ENCODE assay signal across 2 cellular contexts in genomic region chr10:34152434-34152833, GRCh38.
TF ChIP-seq lines count a peak whose summit lies in the region.

No MANE protein-coding gene starts in this region.

TF ChIP-seq in SK-N-SH, 30 proteins besides CTCF, POLR2A, EP300 and RAD21 (continued from another document):
- no peak for TF ChIP-seq FOXJ3 (CRISPR knock-in tag; IDR thresholded peaks at IDR 0.05)
- no peak for TF ChIP-seq GATA2 (CRISPR knock-in tag; IDR thresholded peaks at IDR 0.05)

TF ChIP-seq in SK-N-SH treated with all-trans-retinoic acid at 6 μM for 48 hours, 23 proteins besides CTCF, POLR2A, EP300 and RAD21 (continued from another document):
- TF ChIP-seq PATZ1 (CRISPR knock-in tag; IDR thresholded peaks at IDR 0.05; ENCODE audit: borderline replicate concordance) (no peak), TSHZ2 (CRISPR knock-in tag; IDR thresholded peaks at IDR 0.05) (no peak), POU6F1 (CRISPR knock-in tag; IDR thresholded peaks at IDR 0.05; ENCODE audit: borderline replicate concordance, low read depth) (no peak), ZFP30 (CRISPR knock-in tag; IDR thresholded peaks at IDR 0.05) (no peak), CSRNP3 (CRISPR knock-in tag; IDR thresholded peaks at IDR 0.05) (no peak), TCF4 (CRISPR knock-in tag; IDR thresholded peaks at IDR 0.05; ENCODE audit: borderline replicate concordance) (no peak), ESRRG (CRISPR knock-in tag; IDR thresholded peaks at IDR 0.05) (no peak), RARB (CRISPR knock-in tag; IDR thresholded peaks at IDR 0.05) (no peak), BACH2 (CRISPR knock-in tag; IDR thresholded peaks at IDR 0.05; ENCODE audit: borderline replicate concordance) (no peak), CSDC2 (CRISPR knock-in tag; IDR thresholded peaks at IDR 0.05) (no peak), ZC3H10 (CRISPR knock-in tag; IDR thresholded peaks at IDR 0.05) (no peak), ZNF565 (CRISPR knock-in tag; conservative IDR thresholded peaks at IDR 0.05; ENCODE audit: low read depth) (no peak), PPARA (CRISPR knock-in tag; IDR thresholded peaks at IDR 0.05; ENCODE audit: borderline replicate concordance) (no peak), TOX (CRISPR knock-in tag; IDR thresholded peaks at IDR 0.05; ENCODE audit: borderline replicate concordance) (no peak)
